Comparison of ENCODE assay signal across 19 cellular contexts in genomic region chr5:59103303-59103702, GRCh38.
DNase-seq lines count a peak whose midpoint lies in the region; ATAC-seq and TF ChIP-seq lines count a peak whose summit lies in the region.
"Had no signal": no experiment of that assay in that cellular context is flagged by ENCODE, and none has a peak within 500 bp of the region (broad histone marks: within the 10 kb centered on the region; RNA-seq: fewer than 3 reads in every experiment).

No MANE protein-coding gene starts in this region.

- H3K36me3 Mint-ChIP-seq in activated CD4-positive, alpha-beta T cell treated with anti-CD3 and anti-CD28 coated beads, Interleukin-2, amount 10 ng/mL, durations not matched to agents 24 days and 14 days (ENCODE audit: low read depth), result no peaks in the 10 kb centered on the region
- no peaks in the 10 kb centered on the region for H3K36me3 Mint-ChIP-seq in T-helper 17 cell (ENCODE audit: low read depth)

- H3K4me2 ChIP-seq in smooth muscle cell, result no peak overlapping the region

- no peak for ATAC-seq in T-helper 17 cell

- H4K20me1 ChIP-seq in smooth muscle cell (ENCODE audit: low read depth), result no peaks in the 10 kb centered on the region

- intact Hi-C loops in activated CD4-positive, alpha-beta T cell treated with anti-CD3 and anti-CD28 coated beads, Interleukin-2, amount 10 ng/mL, durations not matched to agents 24 days and 14 days (cut with micrococcal nuclease), result no loop called here
- intact Hi-C loops in adrenal gland (cut with DNase I), result no loop called here

- H3K27me3 ChIP-seq in smooth muscle cell (ENCODE audit: low read depth), result no peaks in the 10 kb centered on the region
- H3K27me3 ChIP-seq in adrenal gland, result no peaks in the 10 kb centered on the region

- H3K36me3 ChIP-seq in smooth muscle cell (ENCODE audit: low read depth) (no peaks in the 10 kb centered on the region), adrenal gland (replicated peaks in 1 of 2) (no peaks in the 10 kb centered on the region)

- H3K9me3 Mint-ChIP-seq in activated CD4-positive, alpha-beta T cell treated with anti-CD3 and anti-CD28 coated beads, Interleukin-2, amount 10 ng/mL, durations not matched to agents 24 days and 14 days, result peaks cover 13% of the 10 kb centered on the region
- H3K9me3 Mint-ChIP-seq: CD4-positive, alpha-beta T cell had no signal

- H3F3A ChIP-seq in smooth muscle cell (ENCODE audit: low read depth), result peaks cover 12% of the 10 kb centered on the region

- H3K4me1 ChIP-seq in smooth muscle cell (ENCODE audit: low read depth) (peaks cover 10% of the 10 kb centered on the region), adrenal gland (replicated peaks in 1 of 2) (no peaks in the 10 kb centered on the region)

- peaks cover 60% of the 10 kb centered on the region for H3K4me1 Mint-ChIP-seq in activated CD4-positive, alpha-beta T cell treated with anti-CD3 and anti-CD28 coated beads, Interleukin-2, amount 10 ng/mL, durations not matched to agents 24 days and 14 days
- H3K4me1 Mint-ChIP-seq in T-helper 17 cell, result peaks cover 28% of the 10 kb centered on the region

- 88% methylated on average over 3 of the region's 3 CpGs for WGBS in smooth muscle cell (ENCODE audit: low lambda C conversion rate)
- 63 to 73% (median 68%) methylated on average over 3 of the region's 3 CpGs for WGBS in adrenal gland, 4 donors

- H3K27ac ChIP-seq in smooth muscle cell (ENCODE audit: low read depth), result peak overlapping the region; percentile 75
- H3K27ac ChIP-seq in adrenal gland, result no peak overlapping the region
- H3K27ac ChIP-seq: 22Rv1 had no signal

- TF ChIP-seq POLR2A in adrenal gland (IDR thresholded peaks at IDR 0.05), result no peak

- H3K4me3 ChIP-seq in fibroblast of mammary gland (ENCODE audit: control insufficient read depth, low read depth, low read length) (no peak overlapping the region), smooth muscle cell (no peak overlapping the region), adrenal gland (no peak overlapping the region)

- H3K9ac ChIP-seq in smooth muscle cell (ENCODE audit: low read depth), result no peak overlapping the region

- no peak for TF ChIP-seq CTCF in fibroblast of mammary gland (conservative IDR thresholded peaks at IDR 0.05; ENCODE audit: control insufficient read depth, insufficient read depth, low read depth, low read length)
- no peak for TF ChIP-seq CTCF in smooth muscle cell (IDR thresholded peaks at IDR 0.05; ENCODE audit: borderline replicate concordance, insufficient read depth, poor library complexity, severe bottlenecking)
- no peak for TF ChIP-seq CTCF in adrenal gland (IDR thresholded peaks at IDR 0.05)

- no peaks in the 10 kb centered on the region for H3K27me3 Mint-ChIP-seq in activated CD4-positive, alpha-beta T cell treated with anti-CD3 and anti-CD28 coated beads, Interleukin-2, amount 10 ng/mL, durations not matched to agents 24 days and 14 days
- H3K27me3 Mint-ChIP-seq in T-helper 17 cell, result no peaks in the 10 kb centered on the region
- H3K27me3 Mint-ChIP-seq: CD4-positive, alpha-beta T cell had no signal

- no peak overlapping the region for H2AFZ ChIP-seq in smooth muscle cell (ENCODE audit: low read depth)

- H3K79me2 ChIP-seq in smooth muscle cell (ENCODE audit: low read depth), result no peaks in the 10 kb centered on the region

- H3K27ac Mint-ChIP-seq in activated CD4-positive, alpha-beta T cell treated with anti-CD3 and anti-CD28 coated beads, Interleukin-2, amount 10 ng/mL, durations not matched to agents 24 days and 14 days, result no peak overlapping the region
- H3K27ac Mint-ChIP-seq in T-helper 17 cell, result peak overlapping the region; percentile 49
- H3K27ac Mint-ChIP-seq: CD4-positive, alpha-beta T cell had no signal

- H3K9me3 ChIP-seq in T-helper 17 cell (ENCODE audit: control insufficient read depth, low read length, poor library complexity, severe bottlenecking) (no peaks in the 10 kb centered on the region), smooth muscle cell (replicated peaks; ENCODE audit: low read depth) (no peaks in the 10 kb centered on the region), adrenal gland (replicated peaks in 1 of 3) (no peaks in the 10 kb centered on the region)

- H3K4me3 Mint-ChIP-seq in activated CD4-positive, alpha-beta T cell treated with anti-CD3 and anti-CD28 coated beads, Interleukin-2, amount 10 ng/mL, durations not matched to agents 24 days and 14 days, result no peak overlapping the region
- no peak overlapping the region for H3K4me3 Mint-ChIP-seq in T-helper 17 cell
- H3K4me3 Mint-ChIP-seq: CD4-positive, alpha-beta T cell had no signal

- DNase-seq in activated CD4-positive, alpha-beta T cell treated with anti-CD3 and anti-CD28 coated beads, Interleukin-2, amount 10 ng/mL, durations not matched to agents 24 days and 14 days, result peak; percentile 52
- DNase-seq in activated CD4-positive, alpha-beta T cell treated with anti-CD3 and anti-CD28 coated beads, Interleukin-2, amount 50 U/mL, for 4 hours, result no peak
- no peak for DNase-seq in T-helper 17 cell
- DNase-seq in fibroblast of mammary gland (ENCODE audit: low read depth), result peak; percentile 50
- no peak for DNase-seq in smooth muscle cell (lab: John Stamatoyannopoulos, UW; ENCODE audit: unreplicated experiment)
- no peak for DNase-seq in SKM-1 treated with dmso at 0.1 percent for 144 hours (lab: John Stamatoyannopoulos, UW; ENCODE audit: unreplicated experiment)
- no peak for DNase-seq in glomerular visceral epithelial cell (ENCODE audit: extremely low spot score)
- no peak for DNase-seq in adrenal gland
- DNase-seq: Calu3; CD4-positive, alpha-beta T cell; DMS53; KG1; NCI-H187; NCI-H2107; NCI-H510A; NCI-H748 treated with DMSO at 0.1 percent for 48 hours; NK-92 treated with Interleukin-12 subunit alpha and Interleukin-12 subunit beta, amount 100 ng/mL, for 24 hours; SHP77 treated with DMSO at 0.1 percent for 48 hours had no signal

Comparison
In these comparisons a context has a peak if more than half of its experiments do, and no peak if none do; other contexts are left out.
1. DNase-seq: peak in activated CD4-positive, alpha-beta T cell treated with anti-CD3 and anti-CD28 coated beads, Interleukin-2, amount 10 ng/mL, durations not matched to agents 24 days and 14 days (single experiment) and fibroblast of mammary gland (single experiment); none in activated CD4-positive, alpha-beta T cell treated with anti-CD3 and anti-CD28 coated beads, Interleukin-2, amount 50 U/mL, for 4 hours (0 of 2), T-helper 17 cell (0 of 3), smooth muscle cell (single experiment), SKM-1 treated with dmso at 0.1 percent for 144 hours (single experiment), glomerular visceral epithelial cell (single experiment) and adrenal gland (0 of 7).